Comparison of ENCODE assay signal across 24 cellular contexts in genomic region chr2:191791953-191792560, GRCh38.
"Had no signal": no experiment of that assay in that cellular context is flagged by ENCODE, and none has a peak within 500 bp of the region (broad histone marks: within the 10 kb centered on the region; RNA-seq: fewer than 3 reads in every experiment).

No MANE protein-coding gene starts in this region.

- ATAC-seq: activated CD4-positive, alpha-beta T cell treated with anti-CD3 and anti-CD28 coated beads for 36 hours; activated T-cell treated with anti-CD3 and anti-CD28 coated beads, Interleukin-2, amount 50 U/mL, for 4 hours; body of pancreas; foreskin keratinocyte; left lobe of liver; naive thymus-derived CD8-positive, alpha-beta T cell; T-helper 17 cell; upper lobe of right lung had no signal

- H3K4me3 ChIP-seq: body of pancreas, cardiac muscle cell, neural progenitor cell, sigmoid colon, smooth muscle cell, thyroid gland, upper lobe of right lung had no signal

- DNase-seq: activated B cell treated with CpG ODN at 0.5 μM for 24 hours; activated CD4-positive, alpha-beta T cell treated with anti-CD3 and anti-CD28 coated beads for 36 hours; activated CD4-positive, alpha-beta T cell treated with anti-CD3 and anti-CD28 coated beads, Interleukin-2, amount 50 U/mL, for 48 hours; activated CD8-positive, alpha-beta memory T cell treated with anti-CD3 and anti-CD28 coated beads, Interleukin-2, amount 50 U/mL, for 48 hours; activated naive CD4-positive, alpha-beta T cell treated with Interleukin-2 at 50 U/mL for 16 hours; activated naive CD8-positive, alpha-beta T cell treated with anti-CD3 and anti-CD28 coated beads for 36 hours; activated T-cell treated with anti-CD3 and anti-CD28 coated beads, Interleukin-2, amount 50 U/mL, for 4 hours; amygdala; body of pancreas; effector CD4-positive, alpha-beta T cell; foreskin keratinocyte; naive thymus-derived CD8-positive, alpha-beta T cell; posterior cingulate gyrus; sigmoid colon; stimulated activated CD4-positive, alpha-beta T cell treated with anti-CD3 and anti-CD28 coated beads, Interleukin-2, amount 100 ng/mL, for 48 hours; stimulated activated naive CD4-positive, alpha-beta T cell treated with Interleukin-2 at 50 U/mL for 16 hours; T-helper 17 cell; thyroid gland; upper lobe of right lung had no signal

- FAIRE-seq: endometrium had no signal
